In the genomic region with DNA sequence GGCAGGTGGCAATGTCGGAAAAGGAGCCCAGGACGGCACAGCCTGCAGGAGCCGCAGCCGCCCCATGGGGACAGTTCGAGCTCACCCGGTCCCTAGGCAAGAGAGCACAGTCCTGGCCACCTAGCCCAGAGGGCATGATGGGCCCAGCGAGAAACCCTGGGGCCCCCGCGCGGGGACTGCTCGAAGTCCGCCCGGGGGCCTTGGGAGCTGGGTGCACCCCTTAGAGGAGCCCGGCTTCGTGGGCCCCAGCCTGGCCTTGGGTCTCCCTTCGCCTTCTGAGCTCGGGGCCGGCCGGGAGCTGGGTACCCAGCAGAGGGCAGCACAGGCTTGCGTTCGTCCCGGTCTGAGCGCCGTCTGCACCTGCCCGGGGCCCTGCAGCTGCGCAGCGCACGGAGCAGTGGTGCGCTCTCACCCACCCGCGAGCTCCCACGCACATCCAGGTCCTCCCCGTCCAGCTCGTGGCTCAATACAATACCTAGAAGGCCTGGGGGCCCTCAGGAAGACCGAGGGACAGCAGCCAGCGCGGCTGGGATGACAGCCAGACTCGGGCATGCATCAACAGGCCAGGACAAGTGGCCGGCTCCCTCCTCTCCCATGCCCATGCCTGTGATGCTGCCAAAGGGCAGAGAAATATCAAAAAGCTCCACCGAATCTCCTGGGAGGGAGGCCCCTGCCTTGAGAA, we compare ENCODE assay signal across 8 cellular contexts.
DNase-seq lines count a peak whose midpoint lies in the region; ATAC-seq and TF ChIP-seq lines count a peak whose summit lies in the region.

No MANE protein-coding gene starts in this region.

- H3K9me3 ChIP-seq in right lobe of liver: no peaks in the 10 kb centered on the region

- no peak for TF ChIP-seq POLR2A in right lobe of liver (IDR thresholded peaks at IDR 0.05)

- H3K4me3 ChIP-seq in AG09309 (ENCODE audit: control insufficient read depth, low read depth, low read length): peak overlapping the region; percentile 19
- H3K4me3 ChIP-seq in right lobe of liver: peak overlapping the region; percentile 14 to 38 (median 17)

- no peak for DNase-seq in AG09309 (ENCODE audit: low read depth)
- DNase-seq in NCI-H345 treated with DMSO at 0.1 percent for 48 hours (lab: John Stamatoyannopoulos, UW; ENCODE audit: unreplicated experiment): peak; percentile 84
- DNase-seq in activated CD4-positive, alpha-beta T cell treated with anti-CD3 and anti-CD28 coated beads, Interleukin-2, amount 50 U/mL, for 1 hour: peak; percentile 68
- peak; percentile 30 for DNase-seq in dedifferentiated amniotic fluid mesenchymal stem cell (ENCODE audit: extremely low spot score)
- DNase-seq in right lobe of liver: peak; percentile 76 to 79 (median 77)
- DNase-seq in stimulated activated CD4-positive, alpha-beta T cell treated with anti-CD3 and anti-CD28 coated beads, TNF-alpha, amount 100 ng/mL, for 24 hours (ENCODE audit: low read depth in 3 of 3): peak; percentile 37 to 75 (median 41)

- no peak overlapping the region for H3K27ac ChIP-seq in right lobe of liver

- H3K4me1 ChIP-seq in right lobe of liver: peaks cover 0 to 8% (median 2%) of the 10 kb centered on the region in 4 donors

- 0% methylated on average over 6 of the region's 40 CpGs for WGBS in right lobe of liver (ENCODE audit: insufficient coverage, low coverage, low lambda C conversion rate, missing lambda C conversion rate)

- H3K27me3 ChIP-seq in right lobe of liver: no peaks in the 10 kb centered on the region

- H3K36me3 ChIP-seq in right lobe of liver: no peaks in the 10 kb centered on the region

- ATAC-seq in GM19023 (IDR thresholded peaks at IDR 0.05; ENCODE audit: unreplicated experiment): peak; percentile 88
- ATAC-seq in HG03159 (IDR thresholded peaks at IDR 0.05; ENCODE audit: unreplicated experiment): peak; percentile 75
- peak; percentile 95 to 97 (median 96) for ATAC-seq in right lobe of liver

- intact Hi-C loops in right lobe of liver (cut with DNase I): loop anchor here (10.0 kb wide), 2 partner anchors 234 to 274 kb away; no protein-coding TSS in a partner anchor

- TF ChIP-seq CTCF in AG09309 (IDR thresholded peaks at IDR 0.05; ENCODE audit: control insufficient read depth, insufficient read depth, low read depth, low read length, missing control alignments): peak; percentile 83
- peak; percentile 76 to 92 (median 84) for TF ChIP-seq CTCF in right lobe of liver (IDR thresholded peaks at IDR 0.05)
